1 cellular context compared by ENCODE assay signal in the genomic region with DNA sequence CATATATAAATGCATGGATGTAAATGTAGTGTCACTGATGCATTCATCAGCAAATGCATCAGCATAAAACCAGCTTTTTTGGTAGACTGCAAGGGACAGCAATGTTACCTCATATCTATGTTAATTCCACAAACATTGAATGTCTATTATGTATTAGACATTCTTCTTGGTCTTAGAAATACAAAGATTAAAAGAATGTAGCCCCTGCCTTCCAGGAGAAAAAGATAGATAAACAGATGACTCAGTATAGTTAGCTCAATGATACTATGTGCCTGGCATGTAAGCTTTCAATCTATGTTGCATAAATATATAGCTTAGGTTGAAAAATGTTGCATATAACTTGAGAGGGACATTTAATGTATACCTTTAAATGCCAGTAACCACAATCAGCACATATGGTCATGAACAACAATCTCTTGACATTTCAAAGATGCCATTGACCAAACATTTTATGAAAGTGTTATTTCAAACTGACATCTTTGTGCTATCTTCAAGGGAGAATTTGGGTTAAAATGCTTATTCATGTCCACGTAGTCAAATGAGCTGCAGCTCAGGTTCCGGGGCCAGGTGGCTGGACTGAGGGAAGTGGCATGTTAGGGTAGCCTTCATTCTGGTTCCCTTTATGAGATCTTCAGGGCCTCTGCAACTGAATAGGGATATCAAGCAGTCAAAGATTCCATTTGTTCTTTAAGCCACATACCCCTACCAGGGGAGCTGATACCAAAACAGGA.
TF ChIP-seq lines count a peak whose summit lies in the region.

No MANE protein-coding gene starts in this region.

TF ChIP-seq in GM23338, 12 proteins besides CTCF, POLR2A, EP300 and RAD21 (continued from another document):
- TF ChIP-seq, protein P1, sequence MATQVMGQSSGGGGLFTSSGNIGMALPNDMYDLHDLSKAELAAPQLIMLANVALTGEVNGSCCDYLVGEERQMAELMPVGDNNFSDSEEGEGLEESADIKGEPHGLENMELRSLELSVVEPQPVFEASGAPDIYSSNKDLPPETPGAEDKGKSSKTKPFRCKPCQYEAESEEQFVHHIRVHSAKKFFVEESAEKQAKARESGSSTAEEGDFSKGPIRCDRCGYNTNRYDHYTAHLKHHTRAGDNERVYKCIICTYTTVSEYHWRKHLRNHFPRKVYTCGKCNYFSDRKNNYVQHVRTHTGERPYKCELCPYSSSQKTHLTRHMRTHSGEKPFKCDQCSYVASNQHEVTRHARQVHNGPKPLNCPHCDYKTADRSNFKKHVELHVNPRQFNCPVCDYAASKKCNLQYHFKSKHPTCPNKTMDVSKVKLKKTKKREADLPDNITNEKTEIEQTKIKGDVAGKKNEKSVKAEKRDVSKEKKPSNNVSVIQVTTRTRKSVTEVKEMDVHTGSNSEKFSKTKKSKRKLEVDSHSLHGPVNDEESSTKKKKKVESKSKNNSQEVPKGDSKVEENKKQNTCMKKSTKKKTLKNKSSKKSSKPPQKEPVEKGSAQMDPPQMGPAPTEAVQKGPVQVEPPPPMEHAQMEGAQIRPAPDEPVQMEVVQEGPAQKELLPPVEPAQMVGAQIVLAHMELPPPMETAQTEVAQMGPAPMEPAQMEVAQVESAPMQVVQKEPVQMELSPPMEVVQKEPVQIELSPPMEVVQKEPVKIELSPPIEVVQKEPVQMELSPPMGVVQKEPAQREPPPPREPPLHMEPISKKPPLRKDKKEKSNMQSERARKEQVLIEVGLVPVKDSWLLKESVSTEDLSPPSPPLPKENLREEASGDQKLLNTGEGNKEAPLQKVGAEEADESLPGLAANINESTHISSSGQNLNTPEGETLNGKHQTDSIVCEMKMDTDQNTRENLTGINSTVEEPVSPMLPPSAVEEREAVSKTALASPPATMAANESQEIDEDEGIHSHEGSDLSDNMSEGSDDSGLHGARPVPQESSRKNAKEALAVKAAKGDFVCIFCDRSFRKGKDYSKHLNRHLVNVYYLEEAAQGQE (IDR thresholded peaks at IDR 0.05; ENCODE audit: unreplicated experiment): no peak
- TF ChIP-seq, protein P2, sequence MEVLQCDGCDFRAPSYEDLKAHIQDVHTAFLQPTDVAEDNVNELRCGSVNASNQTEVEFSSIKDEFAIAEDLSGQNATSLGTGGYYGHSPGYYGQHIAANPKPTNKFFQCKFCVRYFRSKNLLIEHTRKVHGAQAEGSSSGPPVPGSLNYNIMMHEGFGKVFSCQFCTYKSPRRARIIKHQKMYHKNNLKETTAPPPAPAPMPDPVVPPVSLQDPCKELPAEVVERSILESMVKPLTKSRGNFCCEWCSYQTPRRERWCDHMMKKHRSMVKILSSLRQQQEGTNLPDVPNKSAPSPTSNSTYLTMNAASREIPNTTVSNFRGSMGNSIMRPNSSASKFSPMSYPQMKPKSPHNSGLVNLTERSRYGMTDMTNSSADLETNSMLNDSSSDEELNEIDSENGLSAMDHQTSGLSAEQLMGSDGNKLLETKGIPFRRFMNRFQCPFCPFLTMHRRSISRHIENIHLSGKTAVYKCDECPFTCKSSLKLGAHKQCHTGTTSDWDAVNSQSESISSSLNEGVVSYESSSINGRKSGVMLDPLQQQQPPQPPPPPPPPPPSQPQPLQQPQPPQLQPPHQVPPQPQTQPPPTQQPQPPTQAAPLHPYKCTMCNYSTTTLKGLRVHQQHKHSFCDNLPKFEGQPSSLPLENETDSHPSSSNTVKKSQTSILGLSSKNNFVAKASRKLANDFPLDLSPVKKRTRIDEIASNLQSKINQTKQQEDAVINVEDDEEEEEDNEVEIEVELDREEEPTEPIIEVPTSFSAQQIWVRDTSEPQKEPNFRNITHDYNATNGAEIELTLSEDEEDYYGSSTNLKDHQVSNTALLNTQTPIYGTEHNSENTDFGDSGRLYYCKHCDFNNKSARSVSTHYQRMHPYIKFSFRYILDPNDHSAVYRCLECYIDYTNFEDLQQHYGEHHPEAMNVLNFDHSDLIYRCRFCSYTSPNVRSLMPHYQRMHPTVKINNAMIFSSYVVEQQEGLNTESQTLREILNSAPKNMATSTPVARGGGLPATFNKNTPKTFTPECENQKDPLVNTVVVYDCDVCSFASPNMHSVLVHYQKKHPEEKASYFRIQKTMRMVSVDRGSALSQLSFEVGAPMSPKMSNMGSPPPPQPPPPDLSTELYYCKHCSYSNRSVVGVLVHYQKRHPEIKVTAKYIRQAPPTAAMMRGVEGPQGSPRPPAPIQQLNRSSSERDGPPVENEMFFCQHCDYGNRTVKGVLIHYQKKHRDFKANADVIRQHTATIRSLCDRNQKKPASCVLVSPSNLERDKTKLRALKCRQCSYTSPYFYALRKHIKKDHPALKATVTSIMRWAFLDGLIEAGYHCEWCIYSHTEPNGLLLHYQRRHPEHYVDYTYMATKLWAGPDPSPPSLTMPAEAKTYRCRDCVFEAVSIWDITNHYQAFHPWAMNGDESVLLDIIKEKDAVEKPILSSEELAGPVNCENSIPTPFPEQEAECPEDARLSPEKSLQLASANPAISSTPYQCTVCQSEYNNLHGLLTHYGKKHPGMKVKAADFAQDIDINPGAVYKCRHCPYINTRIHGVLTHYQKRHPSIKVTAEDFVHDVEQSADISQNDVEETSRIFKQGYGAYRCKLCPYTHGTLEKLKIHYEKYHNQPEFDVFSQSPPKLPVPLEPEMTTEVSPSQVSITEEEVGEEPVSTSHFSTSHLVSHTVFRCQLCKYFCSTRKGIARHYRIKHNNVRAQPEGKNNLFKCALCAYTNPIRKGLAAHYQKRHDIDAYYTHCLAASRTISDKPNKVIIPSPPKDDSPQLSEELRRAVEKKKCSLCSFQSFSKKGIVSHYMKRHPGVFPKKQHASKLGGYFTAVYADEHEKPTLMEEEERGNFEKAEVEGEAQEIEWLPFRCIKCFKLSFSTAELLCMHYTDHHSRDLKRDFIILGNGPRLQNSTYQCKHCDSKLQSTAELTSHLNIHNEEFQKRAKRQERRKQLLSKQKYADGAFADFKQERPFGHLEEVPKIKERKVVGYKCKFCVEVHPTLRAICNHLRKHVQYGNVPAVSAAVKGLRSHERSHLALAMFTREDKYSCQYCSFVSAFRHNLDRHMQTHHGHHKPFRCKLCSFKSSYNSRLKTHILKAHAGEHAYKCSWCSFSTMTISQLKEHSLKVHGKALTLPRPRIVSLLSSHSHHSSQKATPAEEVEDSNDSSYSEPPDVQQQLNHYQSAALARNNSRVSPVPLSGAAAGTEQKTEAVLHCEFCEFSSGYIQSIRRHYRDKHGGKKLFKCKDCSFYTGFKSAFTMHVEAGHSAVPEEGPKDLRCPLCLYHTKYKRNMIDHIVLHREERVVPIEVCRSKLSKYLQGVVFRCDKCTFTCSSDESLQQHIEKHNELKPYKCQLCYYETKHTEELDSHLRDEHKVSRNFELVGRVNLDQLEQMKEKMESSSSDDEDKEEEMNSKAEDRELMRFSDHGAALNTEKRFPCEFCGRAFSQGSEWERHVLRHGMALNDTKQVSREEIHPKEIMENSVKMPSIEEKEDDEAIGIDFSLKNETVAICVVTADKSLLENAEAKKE (CRISPR knock-in tag; IDR thresholded peaks at IDR 0.05): no peak
- TF ChIP-seq JUNB (IDR thresholded peaks at IDR 0.05; ENCODE audit: unreplicated experiment): no peak
- TF ChIP-seq ZNF114 (CRISPR knock-in tag; IDR thresholded peaks at IDR 0.05): no peak
- no peak for TF ChIP-seq CREB1 (CRISPR knock-in tag; IDR thresholded peaks at IDR 0.05; ENCODE audit: low read depth)
- no peak for TF ChIP-seq NANOG (IDR thresholded peaks at IDR 0.05; ENCODE audit: borderline replicate concordance)
